Comparison of ENCODE assay signal across 22 cellular contexts in genomic region chr16:73778872-73779271, GRCh38.
"Had no signal": no experiment of that assay in that cellular context is flagged by ENCODE, and none has a peak within 500 bp of the region (broad histone marks: within the 10 kb centered on the region; RNA-seq: fewer than 3 reads in every experiment).

No MANE protein-coding gene starts in this region.

- H3K4me1 ChIP-seq: esophagus muscularis mucosa, psoas muscle, stomach had no signal

- DNase-seq: dermis blood vessel endothelial cell; effector memory CD4-positive, alpha-beta T cell; head of caudate nucleus; kidney; natural killer cell; occipital lobe; ovary; psoas muscle; right cardiac atrium; sigmoid colon; stimulated activated CD4-positive, alpha-beta T cell treated with anti-CD3 and anti-CD28 coated beads, Interleukin-2, amount 100 ng/mL, for 24 hours; stimulated activated CD4-positive, alpha-beta T cell treated with anti-CD3 and anti-CD28 coated beads, Interleukin-4, amount 100 ng/mL, for 24 hours; stimulated activated naive CD4-positive, alpha-beta T cell treated with Interleukin-2 at 50 U/mL for 16 hours; stomach; tibial artery had no signal

- H3K27ac ChIP-seq: coronary artery, esophagus muscularis mucosa, hepatocyte, ovary, psoas muscle, sigmoid colon, stomach, tibial artery had no signal

- H3K4me3 Mint-ChIP-seq: memory B cell; natural killer cell; stimulated activated effector memory CD8-positive, alpha-beta T cell treated with anti-CD3 and anti-CD28 coated beads, Interleukin-12 subunit alpha, Interleukin-12 subunit beta, amount 100 ng/mL, for 72 hours; type B pancreatic cell had no signal

- H3K27me3 ChIP-seq: esophagus muscularis mucosa, hepatocyte, ovary, sigmoid colon, stomach, tibial artery had no signal

- H3K27me3 Mint-ChIP-seq: memory B cell, type B pancreatic cell had no signal

- H3K4me1 Mint-ChIP-seq: memory B cell; natural killer cell; stimulated activated effector memory CD8-positive, alpha-beta T cell treated with anti-CD3 and anti-CD28 coated beads, Interleukin-12 subunit alpha, Interleukin-12 subunit beta, amount 100 ng/mL, for 72 hours had no signal

- H3K36me3 Mint-ChIP-seq: memory B cell; natural killer cell; stimulated activated effector memory CD8-positive, alpha-beta T cell treated with anti-CD3 and anti-CD28 coated beads, Interleukin-12 subunit alpha, Interleukin-12 subunit beta, amount 100 ng/mL, for 72 hours; type B pancreatic cell had no signal

- H3K27ac Mint-ChIP-seq: memory B cell; natural killer cell; stimulated activated effector memory CD8-positive, alpha-beta T cell treated with anti-CD3 and anti-CD28 coated beads, Interleukin-12 subunit alpha, Interleukin-12 subunit beta, amount 100 ng/mL, for 72 hours; type B pancreatic cell had no signal

- ATAC-seq: left lobe of liver; natural killer cell; psoas muscle; right cardiac atrium; stimulated activated effector memory CD8-positive, alpha-beta T cell treated with anti-CD3 and anti-CD28 coated beads, Interleukin-12 subunit alpha, Interleukin-12 subunit beta, amount 100 ng/mL, for 72 hours had no signal

- H3K9me3 Mint-ChIP-seq: memory B cell, natural killer cell, type B pancreatic cell had no signal
